Comparison of ENCODE assay signal across 7 cellular contexts in the genomic region with DNA sequence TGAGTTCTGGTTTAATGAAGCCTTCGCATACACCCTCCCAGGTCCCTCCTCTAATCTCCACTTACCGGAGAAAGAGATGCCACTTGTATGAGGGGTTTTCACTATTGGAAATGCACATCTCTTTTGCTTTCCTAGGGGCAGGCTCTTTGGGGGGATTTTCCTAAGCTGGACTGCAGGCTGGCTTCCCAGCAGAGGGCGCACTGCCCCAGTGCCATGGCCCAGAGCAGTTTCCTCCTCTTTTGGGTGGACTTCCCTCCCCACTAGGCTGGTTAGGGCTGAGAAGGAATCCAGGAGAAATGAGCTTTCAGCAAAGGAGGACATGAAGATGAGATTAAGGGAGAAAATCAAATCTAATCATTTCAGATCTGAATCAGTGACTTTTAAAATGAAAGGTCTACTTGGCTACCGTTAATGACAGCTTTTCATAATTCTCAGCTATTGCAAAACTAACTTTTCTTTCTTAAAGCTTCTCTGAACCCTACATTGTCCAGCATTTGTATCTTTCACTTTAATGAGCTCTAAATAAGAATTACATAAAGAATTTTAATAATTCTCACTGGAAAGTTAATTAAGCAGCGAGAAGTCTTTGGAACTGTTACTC.
DNase-seq lines count a peak whose midpoint lies in the region; ATAC-seq and TF ChIP-seq lines count a peak whose summit lies in the region.

No MANE protein-coding gene starts in this region.

- no peaks in the 10 kb centered on the region for H4K20me1 ChIP-seq in IMR-90 (ENCODE audit: insufficient read depth, low read length)

- H3K27ac ChIP-seq in IMR-90 (ENCODE audit: insufficient read depth, low read length) (no peak overlapping the region), VCaP (no peak overlapping the region), left ventricle myocardium inferior (replicated peaks) (no peak overlapping the region)
- H3K27ac ChIP-seq in CD4-positive, alpha-beta memory T cell (ENCODE audit: low read depth, low read length), result no peak overlapping the region

- H3K36me3 Mint-ChIP-seq in CD4-positive, alpha-beta memory T cell, result no peaks in the 10 kb centered on the region

- H3K56ac ChIP-seq in IMR-90 (ENCODE audit: extremely low read depth, insufficient read depth, low read length), result no peak overlapping the region

- H3K9ac ChIP-seq in IMR-90 (ENCODE audit: low read depth, low read length), result no peak overlapping the region

- H4K91ac ChIP-seq in IMR-90 (ENCODE audit: insufficient read depth, low read depth, low read length), result no peak overlapping the region

- H3K27me3 ChIP-seq in IMR-90 (ENCODE audit: control insufficient read depth, insufficient read depth, low read length), result no peaks in the 10 kb centered on the region
- H3K27me3 ChIP-seq in left ventricle myocardium inferior (ENCODE audit: low read depth), result peaks cover 16% of the 10 kb centered on the region
- H3K27me3 ChIP-seq in CD4-positive, alpha-beta memory T cell (ENCODE audit: insufficient read depth, low read length), result no peaks in the 10 kb centered on the region

- peak; percentile 58 for TF ChIP-seq RAD21 in IMR-90 (IDR thresholded peaks at IDR 0.05; ENCODE audit: low read length)

- H2BK5ac ChIP-seq in IMR-90 (ENCODE audit: low read depth, low read length, poor library complexity, severe bottlenecking), result no peak overlapping the region

- no peak overlapping the region for H2AK5ac ChIP-seq in IMR-90 (ENCODE audit: low read depth, low read length)

- intact Hi-C loops in IMR-90 (cut with micrococcal nuclease), result loop anchor here (1.0 kb wide), 3 partner anchors 263 to 1556 kb away; no protein-coding TSS in a partner anchor
- intact Hi-C loops in left ventricle myocardium inferior (cut with micrococcal nuclease), result no loop called here
- intact Hi-C loops in CD4-positive, alpha-beta memory T cell (cut with micrococcal nuclease), result no loop called here

- H3K79me1 ChIP-seq in IMR-90 (ENCODE audit: low read depth in 1 of 2, low read length in 2 of 2), result no peaks in the 10 kb centered on the region

- TF ChIP-seq CTCF in IMR-90 (conservative IDR thresholded peaks at IDR 0.05; ENCODE audit: low read depth, low read length), result peak; percentile 59
- TF ChIP-seq CTCF in VCaP (conservative IDR thresholded peaks at IDR 0.05), result peak; percentile 92
- peak; percentile 66 for TF ChIP-seq CTCF in left ventricle myocardium inferior (IDR thresholded peaks at IDR 0.05; ENCODE audit: borderline replicate concordance)

- DNase-seq in Daoy (ENCODE audit: low read depth), result peak; percentile 65
- DNase-seq in GM19238 (ENCODE audit: insufficient read length, low spot score), result peak; percentile 3
- DNase-seq in IMR-90, result peak; percentile 26
- DNase-seq in left ventricle myocardium inferior, result peak; percentile 23
- DNase-seq in stimulated activated CD8-positive, alpha-beta memory T cell treated with anti-CD3 and anti-CD28 coated beads, Interleukin-12 subunit alpha, Interleukin-12 subunit beta, amount 100 ng/mL, for 1 hour (ENCODE audit: low read depth), result peak; percentile 5
- DNase-seq in CD4-positive, alpha-beta memory T cell, result no peak

- no peak overlapping the region for H3K18ac ChIP-seq in IMR-90 (ENCODE audit: low read depth, low read length)

- H2BK15ac ChIP-seq in IMR-90 (ENCODE audit: low read depth, low read length), result no peak overlapping the region

- no peaks in the 10 kb centered on the region for H3K9me3 ChIP-seq in IMR-90 (ENCODE audit: control insufficient read depth, insufficient read depth, low read length)
- H3K9me3 ChIP-seq in left ventricle myocardium inferior (replicated peaks), result no peaks in the 10 kb centered on the region
- H3K9me3 ChIP-seq in CD4-positive, alpha-beta memory T cell (ENCODE audit: control insufficient read depth in 1 of 2, low read length in 2 of 2), result no peaks in the 10 kb centered on the region

- in situ Hi-C loops in IMR-90 (cut with MboI; ENCODE audit: low sequenced_read_pairs), result loop anchor here (10.0 kb wide), 1 partner anchor 1540 kb away; no protein-coding TSS in a partner anchor

- no peaks in the 10 kb centered on the region for H3K4me1 Mint-ChIP-seq in CD4-positive, alpha-beta memory T cell

- ATAC-seq in IMR-90 (ENCODE audit: low read depth), result peak; percentile 70

- WGBS in IMR-90 (ENCODE audit: extremely low coverage in 2 of 2, insufficient read length in 1 of 2), 2 experiments, result no CpG with 5 or more reads among the region's 5 CpGs

- H3K4me1 ChIP-seq in IMR-90 (ENCODE audit: control insufficient read depth, insufficient read depth, low read length) (no peaks in the 10 kb centered on the region), left ventricle myocardium inferior (no peaks in the 10 kb centered on the region)
- H3K4me1 ChIP-seq in CD4-positive, alpha-beta memory T cell (ENCODE audit: insufficient read depth, low read length), result no peaks in the 10 kb centered on the region

- CTCF ChIA-PET in IMR-90 (lab: Yijun Ruan, JAX), result interaction anchor here (0.7 to 1.4 kb wide), 10 partner anchors 11 to 1556 kb away, joined by 3 to 8 read pairs (median 3); no protein-coding TSS in a partner anchor
- CTCF ChIA-PET in CD4-positive, alpha-beta memory T cell (lab: Charles Lee; ENCODE audit: partially characterized antibody), result interaction anchor here (1.0 kb wide), 1 partner anchor 1119 kb away, joined by 3 read pairs; no protein-coding TSS in a partner anchor

- no peaks in the 10 kb centered on the region for H3K9me1 ChIP-seq in IMR-90 (ENCODE audit: insufficient read depth, low read length)

- no peak overlapping the region for H2AFZ ChIP-seq in IMR-90 (replicated peaks; ENCODE audit: low read length, poor library complexity)

- no TSS peak for BruUV-seq in IMR-90 (replicated peaks; lab: Mats Ljungman, UMichigan)

- no peak overlapping the region for H2BK20ac ChIP-seq in IMR-90 (ENCODE audit: low read depth, low read length)

- dilution Hi-C loops in IMR-90 (cut with HindIII; ENCODE audit: low sequenced_read_pairs, unreplicated experiment), result no loop called here

- H3K4me3 ChIP-seq in IMR-90 (ENCODE audit: insufficient read depth, low read depth, low read length) (no peak overlapping the region), left ventricle myocardium inferior (no peak overlapping the region)
- H3K4me3 ChIP-seq in CD4-positive, alpha-beta memory T cell (ENCODE audit: low read length in 2 of 2), result no peak overlapping the region

- no peak overlapping the region for H3K4me2 ChIP-seq in IMR-90 (ENCODE audit: low read depth, low read length)

- H3K36me3 ChIP-seq in IMR-90 (ENCODE audit: control insufficient read depth, insufficient read depth, low read length) (no peaks in the 10 kb centered on the region), left ventricle myocardium inferior (no peaks in the 10 kb centered on the region)
- no peaks in the 10 kb centered on the region for H3K36me3 ChIP-seq in CD4-positive, alpha-beta memory T cell (ENCODE audit: insufficient read depth, low read length)

- no peak overlapping the region for H3K27ac Mint-ChIP-seq in CD4-positive, alpha-beta memory T cell

- H3K4me3 Mint-ChIP-seq in CD4-positive, alpha-beta memory T cell, result no peak overlapping the region

- H4K8ac ChIP-seq in IMR-90 (ENCODE audit: low read depth in 2 of 2, low read length in 2 of 2), result no peak overlapping the region

- H2BK120ac ChIP-seq in IMR-90 (ENCODE audit: low read depth, low read length), result no peak overlapping the region

- no peak for TF ChIP-seq POLR2A in IMR-90 (IDR thresholded peaks at IDR 0.05; ENCODE audit: low read depth, low read length)

- H3K4ac ChIP-seq in IMR-90 (ENCODE audit: low read depth, low read length), result no peak overlapping the region

- no peak overlapping the region for H3K23ac ChIP-seq in IMR-90 (ENCODE audit: low read depth, low read length)

- peaks cover 0 to 1% of the 10 kb centered on the region in 2 donors for H3K27me3 Mint-ChIP-seq in CD4-positive, alpha-beta memory T cell

- H4K5ac ChIP-seq in IMR-90 (ENCODE audit: low read depth, low read length), result no peak overlapping the region

- POLR2A ChIA-PET in IMR-90 (lab: Charles Lee; ENCODE audit: unreplicated experiment), result interaction anchor here (0.6 kb wide), 1 partner anchor 1525 kb away, joined by 6 read pairs; no protein-coding TSS in a partner anchor
- POLR2A ChIA-PET in CD4-positive, alpha-beta memory T cell (lab: Charles Lee; ENCODE audit: partially characterized antibody), result no interaction called here

- H3K14ac ChIP-seq in IMR-90 (replicated peaks; ENCODE audit: low read depth, low read length), result no peak overlapping the region

- H3K9me3 Mint-ChIP-seq in CD4-positive, alpha-beta memory T cell, result peaks cover 0 to 4% (median 0%) of the 10 kb centered on the region in 8 donors

- no peak overlapping the region for H2AK9ac ChIP-seq in IMR-90 (replicated peaks; ENCODE audit: low read depth, low read length, poor library complexity)

TF ChIP-seq in IMR-90, 13 proteins besides CTCF, POLR2A, EP300 and RAD21:
- no peak for TF ChIP-seq MAFK (IDR thresholded peaks at IDR 0.05; ENCODE audit: low read depth, low read length)
- TF ChIP-seq SMC3 (IDR thresholded peaks at IDR 0.05; ENCODE audit: low read depth, low read length), result peak; percentile 60
- no peak for TF ChIP-seq MAZ (IDR thresholded peaks at IDR 0.05; ENCODE audit: borderline replicate concordance, low read depth, low read length)

Comparison
In these comparisons a context has a peak if more than half of its experiments do, and no peak if none do; other contexts are left out.
1. DNase-seq: peak in Daoy (single experiment), GM19238 (single experiment), IMR-90 (single experiment), left ventricle myocardium inferior (single experiment) and stimulated activated CD8-positive, alpha-beta memory T cell treated with anti-CD3 and anti-CD28 coated beads, Interleukin-12 subunit alpha, Interleukin-12 subunit beta, amount 100 ng/mL, for 1 hour (single experiment); none in CD4-positive, alpha-beta memory T cell (0 of 5).
2. Peak in every context shown above with its lines, with median percentiles within 50 percentile points of each other: CTCF ChIP-seq.